20 cellular contexts compared by ENCODE assay signal in the genomic region with DNA sequence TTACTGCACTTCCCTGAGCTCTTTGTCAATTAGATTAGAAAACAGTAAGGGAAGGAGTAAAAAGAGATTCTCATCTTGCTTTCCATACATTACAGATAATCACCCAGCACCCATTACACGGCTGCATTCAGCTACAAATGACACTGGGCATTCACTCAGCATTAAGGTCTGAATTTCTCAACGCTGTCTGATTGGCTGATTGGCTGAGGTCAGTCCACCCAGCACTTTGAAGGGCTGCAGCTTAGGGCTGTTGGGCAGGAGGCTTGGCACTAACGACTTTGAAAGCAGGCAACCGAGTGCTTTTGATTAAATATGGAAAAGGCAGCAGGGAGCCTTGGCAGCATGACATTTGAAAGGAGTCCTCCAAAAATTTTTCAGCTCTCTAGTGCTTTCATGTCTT.
"Had no signal": no experiment of that assay in that cellular context is flagged by ENCODE, and none has a peak within 500 bp of the region (broad histone marks: within the 10 kb centered on the region; RNA-seq: fewer than 3 reads in every experiment).

No MANE protein-coding gene starts in this region.

- DNase-seq: activated CD4-positive, alpha-beta memory T cell treated with anti-CD3 and anti-CD28 coated beads for 36 hours; activated CD4-positive, alpha-beta T cell treated with anti-CD3 and anti-CD28 coated beads, Interleukin-2, amount 10 ng/mL, durations not matched to agents 7 days and 5 days; activated CD4-positive, CD25-positive, alpha-beta regulatory T cell; activated CD8-positive, alpha-beta memory T cell treated with anti-CD3 and anti-CD28 coated beads for 24 hours; activated effector memory CD4-positive, alpha-beta T cell treated with anti-CD3 and anti-CD28 coated beads, Interleukin-2, amount 50 U/mL, for 16 hours; activated naive CD4-positive, alpha-beta T cell treated with Interleukin-2 at 50 U/mL for 16 hours; activated naive CD8-positive, alpha-beta T cell treated with anti-CD3 and anti-CD28 coated beads, Interleukin-2, amount 50 U/mL, for 24 hours; activated T-cell treated with anti-CD3 and anti-CD28 coated beads, Interleukin-2, amount 50 U/mL, for 4 hours; amniotic stem cell; body of pancreas; MM.1S; NCI-H187; NCI-H226; NCI-H82; SHP77; T-helper 1 cell had no signal

- H3K9me3 ChIP-seq: ascending aorta, body of pancreas, SJSA1 had no signal

- H3K27ac ChIP-seq: ascending aorta, body of pancreas, SJSA1, VCaP had no signal

- H3K36me3 ChIP-seq: ascending aorta, SJSA1 had no signal

- H3K4me3 ChIP-seq: ascending aorta, body of pancreas, SJSA1 had no signal

- ATAC-seq: activated naive CD4-positive, alpha-beta T cell treated with anti-CD3 and anti-CD28 coated beads, Interleukin-2, amount 50 U/mL, for 72 hours; activated naive CD8-positive, alpha-beta T cell treated with anti-CD3 and anti-CD28 coated beads, Interleukin-2, amount 50 U/mL, for 24 hours; activated T-cell treated with anti-CD3 and anti-CD28 coated beads, Interleukin-2, amount 50 U/mL, for 4 hours; body of pancreas had no signal

- H3K4me1 ChIP-seq: ascending aorta, body of pancreas, SJSA1 had no signal

- H3K27me3 ChIP-seq: ascending aorta, body of pancreas, SJSA1 had no signal
